ENCODE assay signal across 13 cellular contexts in genomic region chr9:125425176-125425897, GRCh38.
"Had no signal": no experiment of that assay in that cellular context is flagged by ENCODE, and none has a peak within 500 bp of the region (broad histone marks: within the 10 kb centered on the region; RNA-seq: fewer than 3 reads in every experiment).

No MANE protein-coding gene starts in this region.

- DNase-seq: activated CD4-positive, alpha-beta T cell treated with anti-CD3 and anti-CD28 coated beads for 36 hours; activated CD8-positive, alpha-beta memory T cell treated with anti-CD3 and anti-CD28 coated beads, Interleukin-2, amount 50 U/mL, for 48 hours; activated CD8-positive, alpha-beta T cell treated with anti-CD3 and anti-CD28 coated beads, Interleukin-2, amount 10 ng/mL, durations not matched to agents 7 days and 5 days; activated naive CD8-positive, alpha-beta T cell treated with anti-CD3 and anti-CD28 coated beads, Interleukin-2, amount 10 ng/mL, durations not matched to agents 7 days and 5 days; dermis blood vessel endothelial cell; immature natural killer cell; stimulated activated CD4-positive, alpha-beta T cell treated with anti-CD3 and anti-CD28 coated beads, Interleukin-4, amount 100 ng/mL, for 24 hours; stimulated activated naive CD8-positive, alpha-beta T cell treated with anti-CD3 and anti-CD28 coated beads, Interleukin-15, amount 100 ng/mL, for 72 hours; T-helper 9 cell had no signal

- H3K4me3 ChIP-seq: breast epithelium, pancreas, thoracic aorta had no signal

- H3K9me3 ChIP-seq: breast epithelium, pancreas, thoracic aorta had no signal

- H3K27me3 ChIP-seq: breast epithelium, pancreas had no signal

- H3K36me3 ChIP-seq: breast epithelium, pancreas, thoracic aorta had no signal

- FAIRE-seq: pancreas had no signal

- ATAC-seq: activated CD4-positive, alpha-beta T cell treated with anti-CD3 and anti-CD28 coated beads for 36 hours; activated CD8-positive, alpha-beta T cell treated with anti-CD3 and anti-CD28 coated beads, Interleukin-2, amount 10 ng/mL, durations not matched to agents 7 days and 5 days; natural killer cell treated with Interleukin-12 subunit alpha and Interleukin-12 subunit beta and Interleukin-15 and Interleukin-18, amount 100 ng/mL, for 72 hours; pancreas; stimulated activated naive CD8-positive, alpha-beta T cell treated with anti-CD3 and anti-CD28 coated beads, Interleukin-15, amount 100 ng/mL, for 72 hours had no signal

- H3K27ac ChIP-seq: breast epithelium, pancreas, thoracic aorta had no signal

- H3K4me1 ChIP-seq: breast epithelium, pancreas had no signal
